In genomic region chr7:151838861-151839381, GRCh38 we compare ENCODE assay signal across 8 cellular contexts.
A peak's percentile ranks its signal among the peaks of the same experiment; 100 is the strongest.
DNase-seq lines count a peak whose midpoint lies in the region; ATAC-seq lines count a peak whose summit lies in the region.

No MANE protein-coding gene starts in this region.

- H3K4me1 Mint-ChIP-seq in activated naive CD4-positive, alpha-beta T cell treated with anti-CD3 and anti-CD28 coated beads, Interleukin-2, amount 10 ng/mL, durations not matched to agents 7 days and 5 days: peaks cover 46% of the 10 kb centered on the region

- H3K4me3 Mint-ChIP-seq in activated naive CD4-positive, alpha-beta T cell treated with anti-CD3 and anti-CD28 coated beads, Interleukin-2, amount 10 ng/mL, durations not matched to agents 7 days and 5 days: peak overlapping the region; percentile 48

- CTCF ChIA-PET in activated naive CD4-positive, alpha-beta T cell treated with anti-CD3 and anti-CD28 coated beads, Interleukin-2, amount 10 ng/mL, durations not matched to agents 7 days and 5 days (lab: Charles Lee): interaction anchor here (0.7 kb wide), 1 partner anchor 78 kb away, joined by 4 read pairs; no protein-coding TSS in a partner anchor

- DNase-seq in Ammon's horn (ENCODE audit: low spot score) (peak; percentile 59), NAMALWA (ENCODE audit: low spot score) (peak; percentile 71), kidney glomerular epithelial cell (lab: John Stamatoyannopoulos, UW) (no peak)
- DNase-seq in activated naive CD4-positive, alpha-beta T cell treated with anti-CD3 and anti-CD28 coated beads, Interleukin-2, amount 10 ng/mL, durations not matched to agents 7 days and 5 days: peak; percentile 74
- peak; percentile 20 for DNase-seq in stimulated activated CD4-positive, alpha-beta T cell treated with anti-CD3 and anti-CD28 coated beads, Interleukin-1b, Interleukin-23, amount 100 ng/mL, for 48 hours

- H3K27ac Mint-ChIP-seq in activated naive CD4-positive, alpha-beta T cell treated with anti-CD3 and anti-CD28 coated beads, Interleukin-2, amount 10 ng/mL, durations not matched to agents 7 days and 5 days: peak overlapping the region; percentile 89

- H3K27me3 Mint-ChIP-seq in activated naive CD4-positive, alpha-beta T cell treated with anti-CD3 and anti-CD28 coated beads, Interleukin-2, amount 10 ng/mL, durations not matched to agents 7 days and 5 days: no peaks in the 10 kb centered on the region

- ATAC-seq in GM19463 (IDR thresholded peaks at IDR 0.05; ENCODE audit: unreplicated experiment) (peak; percentile 64), HG02970 (IDR thresholded peaks at IDR 0.05; ENCODE audit: low FRiP score, unreplicated experiment) (no peak), HG03565 (IDR thresholded peaks at IDR 0.05; ENCODE audit: unreplicated experiment) (no peak)

- H3K9me3 Mint-ChIP-seq in activated naive CD4-positive, alpha-beta T cell treated with anti-CD3 and anti-CD28 coated beads, Interleukin-2, amount 10 ng/mL, durations not matched to agents 7 days and 5 days: no peaks in the 10 kb centered on the region

- H3K36me3 Mint-ChIP-seq in activated naive CD4-positive, alpha-beta T cell treated with anti-CD3 and anti-CD28 coated beads, Interleukin-2, amount 10 ng/mL, durations not matched to agents 7 days and 5 days: no peaks in the 10 kb centered on the region
